1 cellular context compared by ENCODE assay signal in genomic region chr2:223930002-223930976, GRCh38.
A peak's percentile ranks its signal among the peaks of the same experiment; 100 is the strongest.
TF ChIP-seq lines count a peak whose summit lies in the region.

No MANE protein-coding gene starts in this region.

TF ChIP-seq in HepG2, 621 proteins besides CTCF, POLR2A, EP300 and RAD21 (continued from another document and continues in another):
- TF ChIP-seq FOXO4 (CRISPR knock-in tag; conservative IDR thresholded peaks at IDR 0.05) (no peak), ATF4 (CRISPR knock-in tag; IDR thresholded peaks at IDR 0.05) (peak in 1 of 2 experiments; percentile 56; a peak in 2 of 4 replicates), TBX2 (CRISPR knock-in tag; IDR thresholded peaks at IDR 0.05; ENCODE audit: borderline replicate concordance) (peak; percentile 67; the same call in 1 of the 2 replicates), ZBTB8A (CRISPR knock-in tag; IDR thresholded peaks at IDR 0.05; ENCODE audit: borderline replicate concordance, low read depth) (no peak), SP1 (IDR thresholded peaks at IDR 0.05) (no peak), SP1 (CRISPR knock-in tag; IDR thresholded peaks at IDR 0.05) (peak; percentile 17), TSC22D2 (CRISPR knock-in tag; IDR thresholded peaks at IDR 0.05; ENCODE audit: borderline replicate concordance) (0 out of 2 replicates have a peak, but pooled peaks have one; percentile 9), ZKSCAN1 (IDR thresholded peaks at IDR 0.05; ENCODE audit: low read length) (peak; percentile 33; the same call in 1 of the 2 replicates), ZSCAN29 (CRISPR knock-in tag; conservative IDR thresholded peaks at IDR 0.05) (peak; percentile 96), HOMEZ (CRISPR knock-in tag; IDR thresholded peaks at IDR 0.05; ENCODE audit: low read depth) (peak; percentile 94), NR2F6 (IDR thresholded peaks at IDR 0.05) (peak; percentile 68), NR2F6 (CRISPR knock-in tag; IDR thresholded peaks at IDR 0.05) (peak; percentile 84), SAFB2 (CRISPR knock-in tag; IDR thresholded peaks at IDR 0.05; ENCODE audit: borderline replicate concordance, low read depth) (peak; percentile 94; the same call in 1 of the 2 replicates), ELF4 (CRISPR knock-in tag; IDR thresholded peaks at IDR 0.05; ENCODE audit: borderline replicate concordance) (no peak), ZMYM4 (CRISPR knock-in tag; IDR thresholded peaks at IDR 0.05) (peak; percentile 98), SMAD1 (CRISPR knock-in tag; IDR thresholded peaks at IDR 0.05; ENCODE audit: borderline replicate concordance, low read depth) (peak; percentile 91; the same call in 1 of the 2 replicates), NCOR1 (IDR thresholded peaks at IDR 0.05; ENCODE audit: borderline replicate concordance, low read length) (no peak), THAP8 (CRISPR knock-in tag; IDR thresholded peaks at IDR 0.05; ENCODE audit: borderline replicate concordance) (no peak), ONECUT2 (CRISPR knock-in tag; IDR thresholded peaks at IDR 0.05) (no peak), ZNF691 (CRISPR knock-in tag; IDR thresholded peaks at IDR 0.05; ENCODE audit: borderline replicate concordance, low read depth) (peak; percentile 87), HMGA1 (CRISPR knock-in tag; conservative IDR thresholded peaks at IDR 0.05) (no peak), ZNF546 (CRISPR knock-in tag; conservative IDR thresholded peaks at IDR 0.05) (peak; percentile 89; the same call in 1 of the 2 replicates), ATF5 (CRISPR knock-in tag; IDR thresholded peaks at IDR 0.05; ENCODE audit: low read depth) (0 out of 2 replicates have a peak, but pooled peaks have one; percentile 88), USF2 (IDR thresholded peaks at IDR 0.05; ENCODE audit: low read depth, low read length) (peak; percentile 82), USF2 (CRISPR knock-in tag; IDR thresholded peaks at IDR 0.05; ENCODE audit: borderline replicate concordance) (peak; percentile 94; the same call in 1 of the 2 replicates), ZNF30 (CRISPR knock-in tag; IDR thresholded peaks at IDR 0.05) (0 out of 2 replicates have a peak, but pooled peaks have one; percentile 56), ELF3 (CRISPR knock-in tag; IDR thresholded peaks at IDR 0.05) (peak; percentile 42; the same call in 1 of the 2 replicates), FOSL1 (CRISPR knock-in tag; IDR thresholded peaks at IDR 0.05; ENCODE audit: borderline replicate concordance) (no peak), IRF1 (CRISPR knock-in tag; IDR thresholded peaks at IDR 0.05; ENCODE audit: low read depth) (no peak), TOE1 (CRISPR knock-in tag; IDR thresholded peaks at IDR 0.05) (peak; percentile 32), ZNF549 (CRISPR knock-in tag; IDR thresholded peaks at IDR 0.05) (no peak), ZBTB7B (CRISPR knock-in tag; IDR thresholded peaks at IDR 0.05) (peak; percentile 16; the same call in 1 of the 2 replicates), YEATS4 (CRISPR knock-in tag; IDR thresholded peaks at IDR 0.05; ENCODE audit: borderline replicate concordance) (peak; percentile 65; the same call in 1 of the 2 replicates), PAXIP1 (CRISPR knock-in tag; conservative IDR thresholded peaks at IDR 0.05) (peak; percentile 65), CCDC6 (CRISPR knock-in tag; IDR thresholded peaks at IDR 0.05) (peak; percentile 68), HNF1A (IDR thresholded peaks at IDR 0.05; ENCODE audit: low read depth) (0 out of 2 replicates have a peak, but pooled peaks have one; percentile 38), HNF1A (CRISPR knock-in tag; IDR thresholded peaks at IDR 0.05; ENCODE audit: borderline replicate concordance) (no peak; the same call in 1 of the 2 replicates), KAT8 (CRISPR knock-in tag; IDR thresholded peaks at IDR 0.05) (peak; percentile 86), ZNF615 (CRISPR knock-in tag; IDR thresholded peaks at IDR 0.05; ENCODE audit: borderline replicate concordance) (no peak), ZNF205 (CRISPR knock-in tag; IDR thresholded peaks at IDR 0.05) (peak; percentile 50; the same call in 1 of the 2 replicates), BATF2 (CRISPR knock-in tag; IDR thresholded peaks at IDR 0.05) (no peak), TBX3 (IDR thresholded peaks at IDR 0.05; ENCODE audit: borderline replicate concordance) (no peak)
